In genomic region chr10:69668722-69669121, GRCh38 we compare ENCODE assay signal across 15 cellular contexts. TPM values are rescaled to one million over a fixed set of nuclear protein-coding genes. Genes with fewer than 3 reads are reported as not detected.
DNase-seq lines count a peak whose midpoint lies in the region; ATAC-seq and TF ChIP-seq lines count a peak whose summit lies in the region.
"Had no signal": no experiment of that assay in that cellular context is flagged by ENCODE, and none has a peak within 500 bp of the region (broad histone marks: within the 10 kb centered on the region; RNA-seq: fewer than 3 reads in every experiment).

No MANE protein-coding gene starts in this region.

- H3K27ac ChIP-seq in A673 (ENCODE audit: low read depth, low read length, poor library complexity, severe bottlenecking) (no peak overlapping the region), mesenchymal stem cell (ENCODE audit: low read length, poor library complexity, severe bottlenecking) (no peak overlapping the region)
- H3K27ac ChIP-seq: BLaER1, SJSA1 had no signal

- H3K4me2 ChIP-seq in mesenchymal stem cell (ENCODE audit: low read length, poor library complexity, severe bottlenecking): no peak overlapping the region
- H3K4me2 ChIP-seq: BLaER1 had no signal

- H2BK12ac ChIP-seq in mesenchymal stem cell (ENCODE audit: low read length in 2 of 2): no peak overlapping the region

- H3K18ac ChIP-seq in mesenchymal stem cell (ENCODE audit: low read depth in 1 of 2, low read length in 2 of 2): no peak overlapping the region

- peaks cover 24% of the 10 kb centered on the region for H3K27me3 ChIP-seq in A673 (replicated peaks; ENCODE audit: insufficient read depth, low read depth, low read length, poor library complexity)
- H3K27me3 ChIP-seq in mesenchymal stem cell (ENCODE audit: control insufficient read depth in 1 of 2, insufficient read depth in 1 of 2, low read length in 2 of 2): peaks cover 36 to 86% of the 10 kb centered on the region in 2 experiments
- H3K27me3 ChIP-seq: BLaER1 had no signal

- no peaks in the 10 kb centered on the region for H3K79me1 ChIP-seq in mesenchymal stem cell (replicated peaks; ENCODE audit: low read length, poor library complexity, severe bottlenecking)

- no peak overlapping the region for H3K23ac ChIP-seq in mesenchymal stem cell (ENCODE audit: low read length in 2 of 2)

- no TSS peak for BruUV-seq in A673 (replicated peaks; lab: Mats Ljungman, UMichigan)

- no peak overlapping the region for H2AK5ac ChIP-seq in mesenchymal stem cell (ENCODE audit: low read length, severe bottlenecking)

- H2BK120ac ChIP-seq in mesenchymal stem cell (ENCODE audit: low read depth, low read length): no peak overlapping the region

- DNase-seq in A673 (ENCODE audit: low spot score) (peak; percentile 17), HT1080 (ENCODE audit: low read depth) (peak; percentile 80), RPMI7951 (ENCODE audit: low read depth) (peak; percentile 50), mesenchymal stem cell (peak; percentile 12), sciatic nerve (ENCODE audit: low spot score) (no peak), NCI-H128 (lab: John Stamatoyannopoulos, UW; ENCODE audit: unreplicated experiment) (no peak)
- DNase-seq: CD4-positive, alpha-beta memory T cell; DMS153; NCI-H1105 treated with DMSO at 0.1 percent for 48 hours; NCI-H187; NCI-H226; PC-3 had no signal

- no peak overlapping the region for H3K4ac ChIP-seq in mesenchymal stem cell (ENCODE audit: low read depth in 1 of 2, low read length in 2 of 2)

- no peak overlapping the region for H2BK5ac ChIP-seq in mesenchymal stem cell (ENCODE audit: low read depth, low read length, poor library complexity, severe bottlenecking)

- no peaks in the 10 kb centered on the region for H3K36me3 ChIP-seq in A673 (ENCODE audit: insufficient read depth, low read length, poor library complexity, severe bottlenecking)
- H3K36me3 ChIP-seq in mesenchymal stem cell (ENCODE audit: control insufficient read depth in 1 of 2, insufficient read depth in 2 of 2, low read depth in 1 of 2, low read length in 2 of 2): no peaks in the 10 kb centered on the region
- H3K36me3 ChIP-seq: BLaER1, SJSA1 had no signal

- no peak overlapping the region for H3K14ac ChIP-seq in mesenchymal stem cell (ENCODE audit: low read length in 2 of 2)

- no peak overlapping the region for H3K4me3 ChIP-seq in A673 (ENCODE audit: low read depth, low read length, poor library complexity, severe bottlenecking)
- no peak overlapping the region for H3K4me3 ChIP-seq in mesenchymal stem cell (ENCODE audit: insufficient read depth in 1 of 2, low read depth in 1 of 2, low read length in 2 of 2)
- H3K4me3 ChIP-seq: BLaER1, SJSA1 had no signal

- H4K91ac ChIP-seq in mesenchymal stem cell (ENCODE audit: low read length): no peak overlapping the region

- POLR2A ChIA-PET in A673 (lab: Charles Lee; ENCODE audit: low non-redundant PET): no interaction called here

- no peak for TF ChIP-seq CTCF in A673 (conservative IDR thresholded peaks at IDR 0.05; ENCODE audit: low read depth, low read length)

- H3K9me3 ChIP-seq in A673 (ENCODE audit: low read depth, low read length, poor library complexity, severe bottlenecking) (no peaks in the 10 kb centered on the region), mesenchymal stem cell (ENCODE audit: control insufficient read depth, low read length) (no peaks in the 10 kb centered on the region)
- H3K9me3 ChIP-seq: BLaER1, SJSA1 had no signal

- no peak overlapping the region for H2AFZ ChIP-seq in mesenchymal stem cell (ENCODE audit: low read depth, low read length)

- H4K8ac ChIP-seq in mesenchymal stem cell (ENCODE audit: low read length): no peak overlapping the region

- H3K9ac ChIP-seq in mesenchymal stem cell (ENCODE audit: low read length): no peak overlapping the region
- H3K9ac ChIP-seq: BLaER1 had no signal

- ATAC-seq in sciatic nerve (no peak), HG03159 (IDR thresholded peaks at IDR 0.05; ENCODE audit: unreplicated experiment) (no peak)
- ATAC-seq: PC-3 had no signal

- 76% methylated on average over 3 of the region's 5 CpGs for WGBS in mesenchymal stem cell

- H2BK15ac ChIP-seq in mesenchymal stem cell (ENCODE audit: low read depth, poor library complexity, severe bottlenecking): no peak overlapping the region

- no peaks in the 10 kb centered on the region for H3K4me1 ChIP-seq in A673 (ENCODE audit: insufficient read depth, low read length, poor library complexity, severe bottlenecking)
- peaks cover 6% of the 10 kb centered on the region for H3K4me1 ChIP-seq in mesenchymal stem cell (ENCODE audit: control insufficient read depth, insufficient read depth, low read depth, low read length)
- H3K4me1 ChIP-seq: SJSA1 had no signal

- intact Hi-C loops in A673 (cut with micrococcal nuclease; ENCODE audit: unreplicated experiment): no loop called here
- intact Hi-C loops in sciatic nerve (cut with DNase I): no loop called here

- CTCF ChIA-PET in A673 (lab: Charles Lee): no interaction called here

RNA-seq across cellular contexts. Expression of gene FAM241B, which starts 38.7 kb away (rescaled TPM):
- total RNA-seq in A673 (2021) (4.2 and 5.2 TPM in 2 replicates), sciatic nerve (6.1 TPM)
- total RNA-seq in HT1080 (2014; rRNA removed; shearing (Covaris generic)): 4.1 and 4.6 TPM in 2 replicates
- 11.1 and 14.1 TPM in 2 replicates for polyA plus RNA-seq in HT1080 (2015; cell fraction: cytosol; rRNA removed)
- 10.1 and 11.3 TPM in 2 replicates for polyA plus RNA-seq in HT1080 (2015; cell fraction: nucleus; rRNA removed)
- total RNA-seq in RPMI7951 (2014; rRNA removed; shearing (Covaris generic)): 0.36 TPM in 1 of 2 replicates, not detected in the other
- polyA plus RNA-seq in mesenchymal stem cell (2013, experiment 1 of 2): 0.80 TPM
- 0.68 TPM for polyA plus RNA-seq in mesenchymal stem cell (2013, experiment 2 of 2)

Comparison
In these comparisons a context has a peak if more than half of its experiments do, and no peak if none do; other contexts are left out.
1. DNase-seq: peak in A673 (single experiment), HT1080 (single experiment), RPMI7951 (single experiment) and mesenchymal stem cell (single experiment); none in sciatic nerve (single experiment) and NCI-H128 (single experiment).